ENCODE assay signal across 23 cellular contexts in genomic region chr13:113794764-113795173, GRCh38.
"Had no signal": no experiment of that assay in that cellular context is flagged by ENCODE, and none has a peak within 500 bp of the region (broad histone marks: within the 10 kb centered on the region; RNA-seq: fewer than 3 reads in every experiment).

No MANE protein-coding gene starts in this region.

- H3K27me3 ChIP-seq: esophagus muscularis mucosa, testis, transverse colon, uterus had no signal

- H3K4me1 ChIP-seq: esophagus muscularis mucosa, foreskin keratinocyte, lower lobe of right lung, testis, transverse colon, uterus had no signal

- FAIRE-seq: astrocyte, endothelial cell of umbilical vein had no signal

- H3K27me3 Mint-ChIP-seq: activated CD4-positive, alpha-beta memory T cell treated with anti-CD3 and anti-CD28 coated beads for 36 hours; activated CD4-positive, alpha-beta T cell treated with anti-CD3 and anti-CD28 coated beads, Interleukin-2, amount 10 ng/mL, durations not matched to agents 24 days and 14 days; activated naive CD8-positive, alpha-beta T cell treated with anti-CD3 and anti-CD28 coated beads for 36 hours; natural killer cell treated with Interleukin-12 subunit alpha and Interleukin-12 subunit beta and Interleukin-15 and Interleukin-18, amount 100 ng/mL, for 72 hours had no signal

- H3K9ac ChIP-seq: SK-N-SH had no signal

- H3K4me2 ChIP-seq: SK-N-SH had no signal

- H3K9me3 ChIP-seq: esophagus muscularis mucosa, lower lobe of right lung, SK-N-SH, testis, transverse colon, uterus had no signal

- ATAC-seq: activated T-cell treated with anti-CD3 and anti-CD28 coated beads, Interleukin-2, amount 50 U/mL, for 4 hours; activated T-helper 17 cell treated with anti-CD3 and anti-CD28 coated beads, Interleukin-2, amount 50 U/mL, for 72 hours; foreskin keratinocyte; lower lobe of right lung; natural killer cell treated with Interleukin-12 subunit alpha and Interleukin-12 subunit beta and Interleukin-15 and Interleukin-18, amount 100 ng/mL, for 72 hours; stimulated activated naive CD8-positive, alpha-beta T cell treated with anti-CD3 and anti-CD28 coated beads, Interleukin-15, Interleukin-2, amounts not matched to agents 100 U/mL and 50 U/mL, for 24 hours; T-helper 17 cell had no signal

- H3K4me3 ChIP-seq: esophagus muscularis mucosa, lower lobe of right lung, testis, transverse colon, uterus had no signal

- H3K9me3 Mint-ChIP-seq: activated CD4-positive, alpha-beta memory T cell treated with anti-CD3 and anti-CD28 coated beads for 36 hours; activated CD4-positive, alpha-beta T cell treated with anti-CD3 and anti-CD28 coated beads, Interleukin-2, amount 10 ng/mL, durations not matched to agents 24 days and 14 days; activated naive CD8-positive, alpha-beta T cell treated with anti-CD3 and anti-CD28 coated beads for 36 hours; activated T-cell treated with anti-CD3 and anti-CD28 coated beads, Interleukin-2, amount 50 U/mL, for 4 hours; activated T-helper 17 cell treated with anti-CD3 and anti-CD28 coated beads, Interleukin-2, amount 50 U/mL, for 72 hours; natural killer cell treated with Interleukin-12 subunit alpha and Interleukin-12 subunit beta and Interleukin-15 and Interleukin-18, amount 100 ng/mL, for 72 hours had no signal

- H3K4me3 Mint-ChIP-seq: activated CD4-positive, alpha-beta memory T cell treated with anti-CD3 and anti-CD28 coated beads for 36 hours; activated CD4-positive, alpha-beta T cell treated with anti-CD3 and anti-CD28 coated beads, Interleukin-2, amount 10 ng/mL, durations not matched to agents 24 days and 14 days; activated naive CD8-positive, alpha-beta T cell treated with anti-CD3 and anti-CD28 coated beads for 36 hours; activated T-cell treated with anti-CD3 and anti-CD28 coated beads, Interleukin-2, amount 50 U/mL, for 4 hours; activated T-helper 17 cell treated with anti-CD3 and anti-CD28 coated beads, Interleukin-2, amount 50 U/mL, for 72 hours; natural killer cell treated with Interleukin-12 subunit alpha and Interleukin-12 subunit beta and Interleukin-15 and Interleukin-18, amount 100 ng/mL, for 72 hours; T-helper 17 cell had no signal

- DNase-seq: activated CD4-positive, alpha-beta memory T cell treated with anti-CD3 and anti-CD28 coated beads for 36 hours; activated CD4-positive, alpha-beta T cell treated with anti-CD3 and anti-CD28 coated beads, Interleukin-2, amount 10 ng/mL, durations not matched to agents 24 days and 14 days; activated naive CD4-positive, alpha-beta T cell; activated naive CD8-positive, alpha-beta T cell treated with anti-CD3 and anti-CD28 coated beads for 36 hours; activated T-cell treated with anti-CD3 and anti-CD28 coated beads, Interleukin-2, amount 50 U/mL, for 4 hours; amniotic stem cell; brain microvascular endothelial cell; caudate nucleus; foreskin keratinocyte; lower lobe of right lung; mesenchymal stem cell; SK-N-SH; stimulated activated naive CD8-positive, alpha-beta T cell treated with anti-CD3 and anti-CD28 coated beads, Interleukin-15, Interleukin-2, amounts not matched to agents 100 U/mL and 50 U/mL, for 24 hours; T-helper 17 cell; testis; transverse colon; uterus had no signal

- H3K27ac Mint-ChIP-seq: activated CD4-positive, alpha-beta memory T cell treated with anti-CD3 and anti-CD28 coated beads for 36 hours; activated CD4-positive, alpha-beta T cell treated with anti-CD3 and anti-CD28 coated beads, Interleukin-2, amount 10 ng/mL, durations not matched to agents 24 days and 14 days; activated naive CD8-positive, alpha-beta T cell treated with anti-CD3 and anti-CD28 coated beads for 36 hours; activated T-helper 17 cell treated with anti-CD3 and anti-CD28 coated beads, Interleukin-2, amount 50 U/mL, for 72 hours; natural killer cell treated with Interleukin-12 subunit alpha and Interleukin-12 subunit beta and Interleukin-15 and Interleukin-18, amount 100 ng/mL, for 72 hours; progenitor cell of endocrine pancreas; T-helper 17 cell had no signal

- H3K36me3 Mint-ChIP-seq: activated CD4-positive, alpha-beta memory T cell treated with anti-CD3 and anti-CD28 coated beads for 36 hours; activated naive CD8-positive, alpha-beta T cell treated with anti-CD3 and anti-CD28 coated beads for 36 hours; natural killer cell treated with Interleukin-12 subunit alpha and Interleukin-12 subunit beta and Interleukin-15 and Interleukin-18, amount 100 ng/mL, for 72 hours had no signal

- H3K36me3 ChIP-seq: brain microvascular endothelial cell, transverse colon, uterus had no signal

- H3K27ac ChIP-seq: brain microvascular endothelial cell, esophagus muscularis mucosa, foreskin keratinocyte, lower lobe of right lung, testis, transverse colon, uterus had no signal

- H3K4me1 Mint-ChIP-seq: activated CD4-positive, alpha-beta T cell treated with anti-CD3 and anti-CD28 coated beads, Interleukin-2, amount 10 ng/mL, durations not matched to agents 24 days and 14 days; activated naive CD8-positive, alpha-beta T cell treated with anti-CD3 and anti-CD28 coated beads for 36 hours; activated T-helper 17 cell treated with anti-CD3 and anti-CD28 coated beads, Interleukin-2, amount 50 U/mL, for 72 hours had no signal
